ENCODE assay signal across 9 cellular contexts in genomic region chr3:24900202-24900601, GRCh38.
"Had no signal": no experiment of that assay in that cellular context is flagged by ENCODE, and none has a peak within 500 bp of the region (broad histone marks: within the 10 kb centered on the region; RNA-seq: fewer than 3 reads in every experiment).

No MANE protein-coding gene starts in this region.

- DNase-seq: H9, HCEC 1CT, HFFc6, IMR-90 had no signal

- FAIRE-seq: H1, H54, HTR-8/SVneo, K562 had no signal

- H3K27ac Mint-ChIP-seq: GM23338, H9, HFFc6 had no signal

- H3K9me3 Mint-ChIP-seq: GM23338, H9 had no signal

- ATAC-seq: GM23338, K562 had no signal

- H3K4me1 Mint-ChIP-seq: GM23338, H9 had no signal

- H3K4me3 ChIP-seq: GM23338, K562 had no signal

- H3K4me3 Mint-ChIP-seq: GM23338, H9, HFFc6 had no signal
